8 cellular contexts compared by ENCODE assay signal in genomic region chr19:4007836-4008539, GRCh38. TPM values are rescaled to one million over a fixed set of nuclear protein-coding genes. Genes with fewer than 3 reads are reported as not detected.
DNase-seq lines count a peak whose midpoint lies in the region; ATAC-seq and TF ChIP-seq lines count a peak whose summit lies in the region.

No MANE protein-coding gene starts in this region.

- no peak for TF ChIP-seq CTCF in brain microvascular endothelial cell (IDR thresholded peaks at IDR 0.05; ENCODE audit: low read depth, low read length, missing control alignments)

- ATAC-seq in GM21447 (IDR thresholded peaks at IDR 0.05; ENCODE audit: unreplicated experiment) = peak; percentile 4
- ATAC-seq in HG03159 (IDR thresholded peaks at IDR 0.05; ENCODE audit: unreplicated experiment) = no peak
- ATAC-seq in GM19324 (IDR thresholded peaks at IDR 0.05; ENCODE audit: low FRiP score, unreplicated experiment) = no peak

- H3K27me3 Mint-ChIP-seq in CD8-positive, alpha-beta memory T cell = no peaks in the 10 kb centered on the region
- H3K27me3 Mint-ChIP-seq in stimulated activated naive CD8-positive, alpha-beta T cell treated with anti-CD3 and anti-CD28 coated beads, Interleukin-15, Interleukin-2, amounts not matched to agents 100 ng/mL and 50 ng/mL, for 24 hours = no peaks in the 10 kb centered on the region

- H3K36me3 ChIP-seq in CD8-positive, alpha-beta memory T cell (ENCODE audit: insufficient read depth, low read length) = no peaks in the 10 kb centered on the region
- peaks cover 33% of the 10 kb centered on the region for H3K36me3 ChIP-seq in NT2/D1 (ENCODE audit: insufficient read depth, insufficient read length, low read length)
- H3K36me3 ChIP-seq in brain microvascular endothelial cell (replicated peaks) = peaks cover 2% of the 10 kb centered on the region

- H3K27ac Mint-ChIP-seq in CD8-positive, alpha-beta memory T cell = peak overlapping the region in 7 of 8 donors; percentile 76 to 89 (median 81)
- peak overlapping the region; percentile 78 for H3K27ac Mint-ChIP-seq in stimulated activated naive CD8-positive, alpha-beta T cell treated with anti-CD3 and anti-CD28 coated beads, Interleukin-15, Interleukin-2, amounts not matched to agents 100 ng/mL and 50 ng/mL, for 24 hours

- in situ Hi-C loops in brain microvascular endothelial cell (cut with HindIII; ENCODE audit: low pct_ligation_motif_present, low sequenced_read_pairs) = no loop called here

- peak in 1 of 5 donors; percentile 33 for DNase-seq in CD8-positive, alpha-beta memory T cell
- DNase-seq in NT2/D1 (ENCODE audit: low read depth, low spot score) (no peak), brain microvascular endothelial cell (no peak), left kidney (ENCODE audit: low read depth, low spot score) (peak; percentile 60)

- peak overlapping the region; percentile 85 to 91 (median 87) for H3K4me3 Mint-ChIP-seq in CD8-positive, alpha-beta memory T cell
- peak overlapping the region; percentile 87 for H3K4me3 Mint-ChIP-seq in stimulated activated naive CD8-positive, alpha-beta T cell treated with anti-CD3 and anti-CD28 coated beads, Interleukin-15, Interleukin-2, amounts not matched to agents 100 ng/mL and 50 ng/mL, for 24 hours

- H3K4me1 ChIP-seq in CD8-positive, alpha-beta memory T cell (ENCODE audit: insufficient read depth, low read length) = peaks cover 28% of the 10 kb centered on the region
- H3K4me1 ChIP-seq in NT2/D1 (ENCODE audit: insufficient read depth, insufficient read length) = peaks cover 9% of the 10 kb centered on the region

- peak overlapping the region; percentile 95 for H3K9ac ChIP-seq in NT2/D1 (ENCODE audit: insufficient read length, low read depth)

- no peaks in the 10 kb centered on the region for H3K9me3 ChIP-seq in CD8-positive, alpha-beta memory T cell (ENCODE audit: low read length)
- H3K9me3 ChIP-seq in NT2/D1 (ENCODE audit: insufficient read depth, low read length) = no peaks in the 10 kb centered on the region

- H3K4me3 ChIP-seq in CD8-positive, alpha-beta memory T cell (ENCODE audit: low read length) = peak overlapping the region; percentile 86
- H3K4me3 ChIP-seq in NT2/D1 (ENCODE audit: insufficient read length, low read depth) = peak overlapping the region; percentile 99
- H3K4me3 ChIP-seq in brain microvascular endothelial cell (ENCODE audit: low read depth, low read length) = peak overlapping the region; percentile 83

- H3K36me3 Mint-ChIP-seq in CD8-positive, alpha-beta memory T cell = peaks cover 0 to 19% (median 0%) of the 10 kb centered on the region in 3 donors
- no peaks in the 10 kb centered on the region for H3K36me3 Mint-ChIP-seq in stimulated activated naive CD8-positive, alpha-beta T cell treated with anti-CD3 and anti-CD28 coated beads, Interleukin-15, Interleukin-2, amounts not matched to agents 100 ng/mL and 50 ng/mL, for 24 hours (ENCODE audit: low read depth)

- no peaks in the 10 kb centered on the region for H3K27me3 ChIP-seq in CD8-positive, alpha-beta memory T cell (ENCODE audit: insufficient read depth, low read length, poor library complexity, severe bottlenecking)
- no peaks in the 10 kb centered on the region for H3K27me3 ChIP-seq in NT2/D1 (ENCODE audit: insufficient read depth, insufficient read length)
- H3K27me3 ChIP-seq in brain microvascular endothelial cell (replicated peaks) = no peaks in the 10 kb centered on the region

- H3K27ac ChIP-seq in CD8-positive, alpha-beta memory T cell (ENCODE audit: low read depth, low read length) = peak overlapping the region; percentile 47
- no peak overlapping the region for H3K27ac ChIP-seq in brain microvascular endothelial cell

- H3K9me3 Mint-ChIP-seq in CD8-positive, alpha-beta memory T cell = no peaks in the 10 kb centered on the region
- no peaks in the 10 kb centered on the region for H3K9me3 Mint-ChIP-seq in stimulated activated naive CD8-positive, alpha-beta T cell treated with anti-CD3 and anti-CD28 coated beads, Interleukin-15, Interleukin-2, amounts not matched to agents 100 ng/mL and 50 ng/mL, for 24 hours

- CTCF ChIA-PET in CD8-positive, alpha-beta memory T cell (lab: Charles Lee) = interaction anchor here (0.6 to 4.0 kb wide), 6 partner anchors 12 to 132 kb away, joined by 3 to 26 read pairs (median 5); partner anchors contain the start of gene EEF2

- POLR2A ChIA-PET in CD8-positive, alpha-beta memory T cell (lab: Charles Lee) = interaction anchor here (0.6 to 2.2 kb wide), 13 partner anchors 18 to 247 kb away, joined by 3 to 16 read pairs (median 4); partner anchors contain the start of gene ZBTB7A

- peaks cover 20 to 41% (median 27%) of the 10 kb centered on the region in 3 donors for H3K4me1 Mint-ChIP-seq in CD8-positive, alpha-beta memory T cell
- peaks cover 38% of the 10 kb centered on the region for H3K4me1 Mint-ChIP-seq in stimulated activated naive CD8-positive, alpha-beta T cell treated with anti-CD3 and anti-CD28 coated beads, Interleukin-15, Interleukin-2, amounts not matched to agents 100 ng/mL and 50 ng/mL, for 24 hours (ENCODE audit: low read depth)

RNA-seq across cellular contexts. Expression of gene PIAS4, which starts 0.5 kb away (rescaled TPM):
- total RNA-seq in CD8-positive, alpha-beta memory T cell = 10 to 100 TPM; 29.1 to 33.8 TPM
- polyA plus RNA-seq in CD8-positive, alpha-beta memory T cell = 6.3 TPM

RNA-seq across cellular contexts. Expression of gene EEF2, which starts 22.7 kb away (rescaled TPM):
- 1,000 to 10,000 TPM; 3,106 to 3,129 TPM for total RNA-seq in CD8-positive, alpha-beta memory T cell
- 533 TPM for polyA plus RNA-seq in CD8-positive, alpha-beta memory T cell

RNA-seq across cellular contexts. Expression of gene DAPK3, which starts 37.1 kb away (rescaled TPM):
- 10 to 100 TPM; 42.5 to 44.9 TPM for total RNA-seq in CD8-positive, alpha-beta memory T cell
- polyA plus RNA-seq in CD8-positive, alpha-beta memory T cell = 38.5 TPM

RNA-seq across cellular contexts. Expression of gene ZBTB7A, which starts 58.7 kb away (rescaled TPM):
- total RNA-seq in CD8-positive, alpha-beta memory T cell = 10 to 100 TPM; 44.1 to 46.8 TPM
- 86.1 TPM for polyA plus RNA-seq in CD8-positive, alpha-beta memory T cell
